In genomic region chr1:35882586-35882944, GRCh38 we compare ENCODE assay signal across 9 cellular contexts. TPM values are rescaled to one million over a fixed set of nuclear protein-coding genes. Genes with fewer than 3 reads are reported as not detected.
A peak's percentile ranks its signal among the peaks of the same experiment; 100 is the strongest.
DNase-seq lines count a peak whose midpoint lies in the region; ATAC-seq and TF ChIP-seq lines count a peak whose summit lies in the region.
"Had no signal": no experiment of that assay in that cellular context is flagged by ENCODE, and none has a peak within 500 bp of the region (broad histone marks: within the 10 kb centered on the region; RNA-seq: fewer than 3 reads in every experiment).

No MANE protein-coding gene starts in this region.

- no peaks in the 10 kb centered on the region for H3K9me3 Mint-ChIP-seq in CD14-positive monocyte

- H3K4me1 Mint-ChIP-seq in CD14-positive monocyte: peaks cover 47% of the 10 kb centered on the region

- H3K4me1 ChIP-seq in PC-9 (replicated peaks; ENCODE audit: insufficient read depth) (peaks cover 7% of the 10 kb centered on the region), neuron (ENCODE audit: insufficient read depth, low read length) (peaks cover 36% of the 10 kb centered on the region)
- peaks cover 18% of the 10 kb centered on the region for H3K4me1 ChIP-seq in effector memory CD4-positive, alpha-beta T cell (ENCODE audit: control insufficient read depth, insufficient read depth, low read length, poor library complexity, severe bottlenecking)

- H3K4me3 ChIP-seq in PC-9: peak overlapping the region; percentile 100; the same call in 1 of the 2 replicates
- peak overlapping the region; percentile 30 for H3K4me3 ChIP-seq in effector memory CD4-positive, alpha-beta T cell (ENCODE audit: insufficient read depth, low read depth, low read length, poor library complexity, severe bottlenecking)
- peak overlapping the region; percentile 99 for H3K4me3 ChIP-seq in neuron (ENCODE audit: low read length)

- H3K79me2 ChIP-seq in PC-9 (ENCODE audit: low read depth): peaks cover 24% of the 10 kb centered on the region

- intact Hi-C loops in CD14-positive monocyte (cut with micrococcal nuclease): loop anchor here in 1 of 2 donors (5.0 kb wide), 1 partner anchor 50 kb away; the partner anchor contains the start of gene AGO3
- intact Hi-C loops in PC-9 (cut with micrococcal nuclease; ENCODE audit: unreplicated experiment): loop anchor here (2.0 kb wide), 1 partner anchor 48 kb away; the partner anchor contains the start of gene AGO3

- no peaks in the 10 kb centered on the region for H3F3A ChIP-seq in PC-9 (ENCODE audit: insufficient read depth, low read depth)

- TF ChIP-seq CTCF in CD14-positive monocyte (IDR thresholded peaks at IDR 0.05): no peak
- TF ChIP-seq CTCF in PC-9 (conservative IDR thresholded peaks at IDR 0.05): no peak

- peaks cover 14% of the 10 kb centered on the region for H4K20me1 ChIP-seq in PC-9 (ENCODE audit: insufficient read depth)

- H3K4me3 Mint-ChIP-seq in CD14-positive monocyte: peak overlapping the region; percentile 53 to 69

- peak overlapping the region; percentile 48 for H3K4me2 ChIP-seq in PC-9

- no peak for ATAC-seq in HG03039 (IDR thresholded peaks at IDR 0.05; ENCODE audit: unreplicated experiment)
- no peak for ATAC-seq in GM19467 (IDR thresholded peaks at IDR 0.05; ENCODE audit: unreplicated experiment)

- H2AFZ ChIP-seq in PC-9: peak overlapping the region; percentile 73; the same call in 1 of the 2 replicates
- no peak overlapping the region for H2AFZ ChIP-seq in neuron (ENCODE audit: low read depth, low read length)

- H3K36me3 ChIP-seq in PC-9 (ENCODE audit: low read depth) (no peaks in the 10 kb centered on the region), neuron (ENCODE audit: insufficient read depth, low read length) (no peaks in the 10 kb centered on the region)
- no peaks in the 10 kb centered on the region for H3K36me3 ChIP-seq in effector memory CD4-positive, alpha-beta T cell (ENCODE audit: control insufficient read depth, insufficient read depth, low read length)

- peaks cover 0 to 5% (median 1%) of the 10 kb centered on the region in 3 donors for H3K27me3 Mint-ChIP-seq in CD14-positive monocyte (ENCODE audit: low read depth in 3 of 3)

- H3K36me3 Mint-ChIP-seq in CD14-positive monocyte: peaks cover 0 to 2% of the 10 kb centered on the region in 2 donors

- H3K27me3 ChIP-seq in PC-9 (ENCODE audit: insufficient read depth, low read depth) (no peaks in the 10 kb centered on the region), neuron (ENCODE audit: insufficient read depth, low read length) (no peaks in the 10 kb centered on the region)
- peaks cover 3% of the 10 kb centered on the region for H3K27me3 ChIP-seq in effector memory CD4-positive, alpha-beta T cell (replicated peaks; ENCODE audit: control insufficient read depth, insufficient read depth, low read length, poor library complexity, severe bottlenecking)

- BruUV-seq in PC-9 (replicated peaks; lab: Mats Ljungman, UMichigan): no TSS peak

- no peak overlapping the region for H3K27ac ChIP-seq in PC-9
- H3K27ac ChIP-seq in effector memory CD4-positive, alpha-beta T cell (ENCODE audit: insufficient read depth, low read length, poor library complexity, severe bottlenecking): no peak overlapping the region
- H3K27ac ChIP-seq: epithelial cell of prostate had no signal

- POLR2A ChIA-PET in PC-9 (lab: Charles Lee; ENCODE audit: unreplicated experiment): interaction anchor here (0.5 to 0.6 kb wide), 4 partner anchors 20 to 685 kb away, joined by 4 to 5 read pairs (median 4); no protein-coding TSS in a partner anchor

- H3K9me2 ChIP-seq in PC-9 (ENCODE audit: insufficient read depth): no peaks in the 10 kb centered on the region

- peak overlapping the region in 4 of 7 donors; percentile 31 to 80 (median 52) for H3K27ac Mint-ChIP-seq in CD14-positive monocyte

- no peak for DNase-seq in CD14-positive monocyte (ENCODE audit: low spot score)
- no peak for DNase-seq in PC-9
- DNase-seq in effector memory CD4-positive, alpha-beta T cell: no peak
- no peak for DNase-seq in NCI-H2029 treated with DMSO at 0.1 percent for 48 hours (lab: John Stamatoyannopoulos, UW)
- DNase-seq in NCI-H2171 (lab: John Stamatoyannopoulos, UW): no peak

- H3K9me3 ChIP-seq in PC-9 (ENCODE audit: insufficient read depth, low read depth): no peaks in the 10 kb centered on the region
- H3K9me3 ChIP-seq in effector memory CD4-positive, alpha-beta T cell (ENCODE audit: control insufficient read depth, low read length): no peaks in the 10 kb centered on the region
- H3K9me3 ChIP-seq in neuron (ENCODE audit: low read length): no peaks in the 10 kb centered on the region

- CTCF ChIA-PET in PC-9 (lab: Charles Lee): interaction anchor here (0.6 kb wide), 1 partner anchor 24 kb away, joined by 4 read pairs; no protein-coding TSS in a partner anchor

RNA-seq across cellular contexts. Expression of gene AGO1, which starts 0.4 kb away (rescaled TPM):
- 10 to 100 TPM; 10.9 to 13.9 TPM for polyA plus RNA-seq in CD14-positive monocyte
- 47.9 and 66.0 TPM in 2 replicates for total RNA-seq in PC-9 (2021)

RNA-seq across cellular contexts. Expression of gene AGO3, which starts 48.3 kb away (rescaled TPM):
- polyA plus RNA-seq in CD14-positive monocyte: 1 to 10 TPM; 6.3 to 9.0 TPM
- 47.5 and 50.1 TPM in 2 replicates for total RNA-seq in PC-9 (2021)

Comparison
In these comparisons a context has a peak if more than half of its experiments do, and no peak if none do; other contexts are left out.
1. H3K4me3 ChIP-seq: peak in every context shown above with its lines; median percentile 100 in PC-9; 99 in neuron; 30 in effector memory CD4-positive, alpha-beta T cell.